Comparison of ENCODE assay signal across 8 cellular contexts in the genomic region with DNA sequence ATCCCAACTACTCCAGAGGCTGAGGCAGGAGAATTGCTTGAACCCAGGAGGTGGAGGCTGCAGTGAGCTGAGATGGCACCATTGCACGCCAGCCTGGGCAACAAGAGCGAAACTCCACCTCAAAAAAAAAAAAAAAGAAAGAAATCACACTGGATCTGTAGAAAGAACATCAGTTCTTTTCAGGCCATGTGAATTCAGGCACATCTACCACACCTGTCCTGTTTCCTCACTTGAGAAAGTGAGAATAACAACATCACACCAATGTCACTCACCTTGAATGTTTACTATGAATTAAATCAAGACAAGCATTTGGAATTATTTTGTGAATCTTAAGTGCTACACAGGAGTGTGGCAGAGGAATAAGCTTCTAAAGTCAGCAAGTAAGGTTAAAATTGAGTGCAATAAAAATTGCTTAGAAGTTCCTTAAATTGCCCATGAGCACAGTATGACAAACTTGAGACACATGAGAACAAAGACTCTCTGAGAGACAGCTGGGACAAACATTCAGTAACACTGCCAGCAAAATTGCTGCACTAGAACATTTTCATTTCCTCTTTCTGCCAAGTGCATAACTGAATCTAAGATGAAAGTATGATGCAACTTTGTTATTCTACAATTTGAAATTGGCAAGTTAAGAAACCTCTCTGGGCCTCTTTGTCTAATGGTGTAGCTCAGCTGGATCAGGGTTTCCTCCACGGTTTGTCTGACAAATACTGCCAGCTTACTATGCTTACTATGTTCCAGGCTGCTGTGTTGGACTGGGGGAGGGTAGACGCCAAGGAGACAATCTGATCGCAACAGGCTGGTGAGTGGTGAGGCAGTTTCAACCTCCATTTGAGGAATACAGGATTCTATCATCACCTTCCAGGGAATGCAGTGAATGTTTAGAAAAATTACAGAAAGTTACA. TPM values are rescaled to one million over a fixed set of nuclear protein-coding genes. Genes with fewer than 3 reads are reported as not detected.
DNase-seq lines count a peak whose midpoint lies in the region; ATAC-seq and TF ChIP-seq lines count a peak whose summit lies in the region.

No MANE protein-coding gene starts in this region.

- H3K27ac Mint-ChIP-seq in nephron progenitor cell = peak overlapping the region; percentile 74

- no peaks in the 10 kb centered on the region for H3K27me3 Mint-ChIP-seq in nephron progenitor cell (ENCODE audit: low read depth, poor library complexity)

- H3K4me1 Mint-ChIP-seq in nephron progenitor cell = peaks cover 32% of the 10 kb centered on the region

- peaks cover 4% of the 10 kb centered on the region for H3K36me3 Mint-ChIP-seq in nephron progenitor cell (ENCODE audit: low read depth)

- DNase-seq in NCI-H748 (lab: John Stamatoyannopoulos, UW; ENCODE audit: unreplicated experiment) (peak; percentile 11), NCI-H748 treated with DMSO at 0.1 percent for 48 hours (lab: John Stamatoyannopoulos, UW) (no peak), NB4 (ENCODE audit: low read depth) (peak; percentile 99), epithelial cell of proximal tubule (ENCODE audit: low read depth) (no peak), nephron progenitor cell (no peak), NCI-H774 (lab: John Stamatoyannopoulos, UW) (no peak)
- DNase-seq in activated CD4-positive, alpha-beta T cell treated with anti-CD3 and anti-CD28 coated beads, Interleukin-2, amount 50 U/mL, for 48 hours = peak; percentile 32 to 49

- peak; percentile 39 for ATAC-seq in HG02571 (IDR thresholded peaks at IDR 0.05; ENCODE audit: unreplicated experiment)

- TF ChIP-seq POLR2A in NB4 (IDR thresholded peaks at IDR 0.05; ENCODE audit: extremely low read depth, insufficient read length) = peak; percentile 35

- peak overlapping the region; percentile 97 for H3K4me3 Mint-ChIP-seq in nephron progenitor cell

- peak overlapping the region; percentile 76 for H3K4me3 ChIP-seq in NB4 (ENCODE audit: low read depth, low read length)
- peak overlapping the region; percentile 84 for H3K4me3 ChIP-seq in epithelial cell of proximal tubule (ENCODE audit: low read depth, low read length)

- TF ChIP-seq CTCF in NB4 (IDR thresholded peaks at IDR 0.05; ENCODE audit: low read depth, low read length) = no peak
- no peak for TF ChIP-seq CTCF in epithelial cell of proximal tubule (conservative IDR thresholded peaks at IDR 0.05; ENCODE audit: low read depth, low read length)
- no peak for TF ChIP-seq CTCF in nephron progenitor cell (IDR thresholded peaks at IDR 0.05)

- H3K9me3 Mint-ChIP-seq in nephron progenitor cell = no peaks in the 10 kb centered on the region

RNA-seq across cellular contexts. Expression of a gene that starts 1.9 kb away (rescaled TPM):
- 12.7 and 22.0 TPM in 2 replicates for total RNA-seq in epithelial cell of proximal tubule

Comparison
In these comparisons a context has a peak if more than half of its experiments do, and no peak if none do; other contexts are left out.
1. DNase-seq: peak in NCI-H748 (single experiment), NB4 (single experiment) and activated CD4-positive, alpha-beta T cell treated with anti-CD3 and anti-CD28 coated beads, Interleukin-2, amount 50 U/mL, for 48 hours (2 of 2); none in NCI-H748 treated with DMSO at 0.1 percent for 48 hours (single experiment), epithelial cell of proximal tubule (single experiment), nephron progenitor cell (single experiment) and NCI-H774 (single experiment).